ENCODE assay signal across 28 cellular contexts in genomic region chr19:7463575-7463974, GRCh38.
"Had no signal": no experiment of that assay in that cellular context is flagged by ENCODE, and none has a peak within 500 bp of the region (broad histone marks: within the 10 kb centered on the region; RNA-seq: fewer than 3 reads in every experiment).

No MANE protein-coding gene starts in this region.

- H3K27ac Mint-ChIP-seq: nephron; neural progenitor cell; progenitor cell of endocrine pancreas; stimulated activated memory B cell treated with anti-CD40 and anti-IgM and Interleukin-4, amounts not matched to agents 10 μg/mL and 1 μg/mL and 100 μg/mL, for 72 hours had no signal

- H3K4me1 ChIP-seq: neural progenitor cell, parathyroid adenoma, psoas muscle, right lobe of liver, sigmoid colon, stomach, thyroid gland, tibial nerve, upper lobe of left lung, vagina had no signal

- DNase-seq: naive thymus-derived CD4-positive, alpha-beta T cell; natural killer cell; nucleus accumbens; ovary; posterior cingulate gyrus; psoas muscle; right cardiac atrium; right lobe of liver; sigmoid colon; small intestine; stimulated activated CD4-positive, alpha-beta T cell treated with anti-CD3 and anti-CD28 coated beads, Interleukin-15, amount 100 ng/mL, for 24 hours; stimulated activated CD4-positive, alpha-beta T cell treated with anti-CD3 and anti-CD28 coated beads, Interleukin-2, amount 100 ng/mL, for 24 hours; stimulated activated CD4-positive, alpha-beta T cell treated with anti-CD3 and anti-CD28 coated beads, Interleukin-2, amount 100 ng/mL, for 48 hours; stimulated activated CD4-positive, alpha-beta T cell treated with anti-CD3 and anti-CD28 coated beads, Interleukin-4, amount 100 ng/mL, for 24 hours; stimulated activated naive CD4-positive, alpha-beta T cell treated with Interleukin-2 at 50 U/mL for 16 hours; stomach; thyroid gland; trophoblast cell; upper lobe of left lung had no signal

- H3K9me3 Mint-ChIP-seq: natural killer cell; nephron; neural progenitor cell; stimulated activated memory B cell treated with anti-CD40 and anti-IgM and Interleukin-4, amounts not matched to agents 10 μg/mL and 1 μg/mL and 100 μg/mL, for 72 hours had no signal

- H2AFZ ChIP-seq: neural progenitor cell, parathyroid adenoma had no signal

- ATAC-seq: naive thymus-derived CD4-positive, alpha-beta T cell; natural killer cell; psoas muscle; right cardiac atrium; right lobe of liver; stimulated activated memory B cell treated with anti-CD40 and anti-IgM and Interleukin-4, amounts not matched to agents 10 μg/mL and 1 μg/mL and 100 μg/mL, for 72 hours had no signal

- H3K27me3 ChIP-seq: neural progenitor cell, neutrophil, ovary, right lobe of liver, sigmoid colon, stomach, thyroid gland, tibial nerve, upper lobe of left lung, vagina had no signal

- H3K36me3 ChIP-seq: neural progenitor cell, ovary had no signal

- H3K4me3 Mint-ChIP-seq: naive thymus-derived CD4-positive, alpha-beta T cell; natural killer cell; nephron; neural progenitor cell; stimulated activated memory B cell treated with anti-CD40 and anti-IgM and Interleukin-4, amounts not matched to agents 10 μg/mL and 1 μg/mL and 100 μg/mL, for 72 hours had no signal

- H3K4me3 ChIP-seq: neural progenitor cell, ovary, psoas muscle, right lobe of liver, sigmoid colon, stomach, thoracic aorta, thyroid gland, tibial nerve, upper lobe of left lung, vagina had no signal

- H3K36me3 Mint-ChIP-seq: natural killer cell had no signal

- H3K4me2 ChIP-seq: neural progenitor cell had no signal

- H3K27me3 Mint-ChIP-seq: naive thymus-derived CD4-positive, alpha-beta T cell; progenitor cell of endocrine pancreas; stimulated activated memory B cell treated with anti-CD40 and anti-IgM and Interleukin-4, amounts not matched to agents 10 μg/mL and 1 μg/mL and 100 μg/mL, for 72 hours had no signal

- H3K27ac ChIP-seq: neural progenitor cell, neutrophil, ovary, parathyroid adenoma, psoas muscle, right lobe of liver, sigmoid colon, stomach, thoracic aorta, thyroid gland, tibial nerve, upper lobe of left lung, vagina had no signal

- H3K4me1 Mint-ChIP-seq: naive thymus-derived CD4-positive, alpha-beta T cell; natural killer cell; nephron; neural progenitor cell; stimulated activated memory B cell treated with anti-CD40 and anti-IgM and Interleukin-4, amounts not matched to agents 10 μg/mL and 1 μg/mL and 100 μg/mL, for 72 hours had no signal

- H3K9me3 ChIP-seq: neutrophil, ovary, psoas muscle, right lobe of liver, sigmoid colon, stomach, thoracic aorta, thyroid gland, tibial nerve, upper lobe of left lung, vagina had no signal
